Comparison of ENCODE assay signal across 18 cellular contexts in genomic region chr11:96943970-96944369, GRCh38.
A peak's percentile ranks its signal among the peaks of the same experiment; 100 is the strongest.
DNase-seq lines count a peak whose midpoint lies in the region; ATAC-seq and TF ChIP-seq lines count a peak whose summit lies in the region.
"Had no signal": no experiment of that assay in that cellular context is flagged by ENCODE, and none has a peak within 500 bp of the region (broad histone marks: within the 10 kb centered on the region; RNA-seq: fewer than 3 reads in every experiment).

No MANE protein-coding gene starts in this region.

- no peaks in the 10 kb centered on the region for H3K36me3 Mint-ChIP-seq in GM23338 (ENCODE audit: low read depth)
- H3K36me3 Mint-ChIP-seq: CD4-positive, CD25-positive, alpha-beta regulatory T cell had no signal

- H3K27me3 ChIP-seq in GM23338 (ENCODE audit: insufficient read depth) (no peaks in the 10 kb centered on the region), SK-N-SH (ENCODE audit: insufficient read depth) (no peaks in the 10 kb centered on the region), hepatocyte (no peaks in the 10 kb centered on the region), thyroid gland (no peaks in the 10 kb centered on the region), H7 (ENCODE audit: control insufficient read depth, insufficient read depth, low read length) (no peaks in the 10 kb centered on the region), Peyer's patch (no peaks in the 10 kb centered on the region)
- H3K27me3 ChIP-seq: SJSA1 had no signal

- H3K9me3 Mint-ChIP-seq in GM23338, result no peaks in the 10 kb centered on the region

- no peak overlapping the region for H3K4me3 Mint-ChIP-seq in GM23338
- H3K4me3 Mint-ChIP-seq: CD4-positive, CD25-positive, alpha-beta regulatory T cell had no signal

- H3K79me2 ChIP-seq in GM23338 (replicated peaks; ENCODE audit: insufficient read depth) (no peaks in the 10 kb centered on the region), SK-N-SH (ENCODE audit: insufficient read depth) (no peaks in the 10 kb centered on the region), hepatocyte (no peaks in the 10 kb centered on the region)

- H3K27ac ChIP-seq in C4-2B (no peak overlapping the region), GM23338 (ENCODE audit: low read depth) (no peak overlapping the region), SK-N-SH (ENCODE audit: low read depth in 2 of 2, low read length in 1 of 2) (no peak overlapping the region), hepatocyte (no peak overlapping the region), thyroid gland (no peak overlapping the region), Peyer's patch (no peak overlapping the region)
- H3K27ac ChIP-seq: SJSA1 had no signal

- H3K4me3 ChIP-seq in GM23338, result no peak overlapping the region
- no peak overlapping the region for H3K4me3 ChIP-seq in SK-N-SH (ENCODE audit: low read depth in 2 of 2, low read length in 1 of 2)
- H3K4me3 ChIP-seq in hepatocyte, result no peak overlapping the region
- no peak overlapping the region for H3K4me3 ChIP-seq in thyroid gland (replicated peaks in 1 of 3)
- H3K4me3 ChIP-seq in H7 (ENCODE audit: insufficient read depth, low read depth, low read length), result no peak overlapping the region
- no peak overlapping the region for H3K4me3 ChIP-seq in Peyer's patch
- H3K4me3 ChIP-seq: SJSA1 had no signal

- no peaks in the 10 kb centered on the region for H3K4me1 Mint-ChIP-seq in GM23338
- H3K4me1 Mint-ChIP-seq: CD4-positive, CD25-positive, alpha-beta regulatory T cell had no signal

- H3K27me3 Mint-ChIP-seq in GM23338 (ENCODE audit: insufficient read depth, low read depth, poor library complexity), result peaks cover 1% of the 10 kb centered on the region
- H3K27me3 Mint-ChIP-seq: CD4-positive, CD25-positive, alpha-beta regulatory T cell had no signal

- intact Hi-C loops in thyroid gland (cut with DNase I), result no loop called here

- POLR2A ChIA-PET in SK-N-SH (lab: Yijun Ruan, JAX), result no interaction called here

- no peak for TF ChIP-seq RAD21 in SK-N-SH (IDR thresholded peaks at IDR 0.05; ENCODE audit: low read length)

- H3F3A ChIP-seq in GM23338 (replicated peaks; ENCODE audit: low read depth), result no peaks in the 10 kb centered on the region
- H3F3A ChIP-seq in SK-N-SH (replicated peaks; ENCODE audit: insufficient read depth), result no peaks in the 10 kb centered on the region

- ATAC-seq in GM23338, result no peak
- ATAC-seq: HCT116 had no signal

- no peaks in the 10 kb centered on the region for H3K9me3 ChIP-seq in SK-N-SH
- no peaks in the 10 kb centered on the region for H3K9me3 ChIP-seq in hepatocyte (ENCODE audit: low read depth)
- no peaks in the 10 kb centered on the region for H3K9me3 ChIP-seq in thyroid gland
- H3K9me3 ChIP-seq in Peyer's patch, result no peaks in the 10 kb centered on the region
- H3K9me3 ChIP-seq: SJSA1 had no signal

- H3K4me1 ChIP-seq in GM23338 (ENCODE audit: insufficient read depth) (no peaks in the 10 kb centered on the region), SK-N-SH (ENCODE audit: control insufficient read depth in 1 of 2, insufficient read depth in 2 of 2, low read depth in 1 of 2, low read length in 1 of 2) (no peaks in the 10 kb centered on the region), hepatocyte (ENCODE audit: insufficient read depth) (no peaks in the 10 kb centered on the region), thyroid gland (no peaks in the 10 kb centered on the region), Peyer's patch (no peaks in the 10 kb centered on the region)
- H3K4me1 ChIP-seq: SJSA1 had no signal

- H3K9me2 ChIP-seq in GM23338 (ENCODE audit: insufficient read depth), result no peaks in the 10 kb centered on the region
- no peaks in the 10 kb centered on the region for H3K9me2 ChIP-seq in SK-N-SH
- no peaks in the 10 kb centered on the region for H3K9me2 ChIP-seq in hepatocyte (replicated peaks; ENCODE audit: insufficient read depth)

- 15% methylated on average over 1 of the region's 1 CpG for WGBS in SK-N-SH (ENCODE audit: low lambda C conversion rate)
- WGBS in hepatocyte (ENCODE audit: low lambda C conversion rate, missing lambda C conversion rate), result 73% methylated on average over 1 of the region's 1 CpG
- 66 to 89% methylated on average over 1 of the region's 1 CpG for WGBS in thyroid gland, 2 donors

- H3K9ac ChIP-seq in SK-N-SH, result no peak overlapping the region

- H3K36me3 ChIP-seq in GM23338 (ENCODE audit: insufficient read depth) (no peaks in the 10 kb centered on the region), SK-N-SH (replicated peaks in 1 of 2; ENCODE audit: control insufficient read depth in 1 of 2, insufficient read depth in 2 of 2, low read length in 1 of 2) (no peaks in the 10 kb centered on the region), hepatocyte (replicated peaks; ENCODE audit: insufficient read depth, low read depth) (no peaks in the 10 kb centered on the region), thyroid gland (no peaks in the 10 kb centered on the region), H7 (replicated peaks; ENCODE audit: control insufficient read depth, insufficient read depth, low read length) (no peaks in the 10 kb centered on the region), Peyer's patch (no peaks in the 10 kb centered on the region)
- H3K36me3 ChIP-seq: SJSA1 had no signal

- TF ChIP-seq CTCF in C4-2B (conservative IDR thresholded peaks at IDR 0.05), result peak; percentile 25
- no peak for TF ChIP-seq CTCF in GM23338 (conservative IDR thresholded peaks at IDR 0.05; ENCODE audit: low read depth in 2 of 2)
- TF ChIP-seq CTCF in SK-N-SH (IDR thresholded peaks at IDR 0.05), result peak; percentile 37
- peak; percentile 12 for TF ChIP-seq CTCF in hepatocyte (IDR thresholded peaks at IDR 0.05; ENCODE audit: poor library complexity)
- TF ChIP-seq CTCF in thyroid gland (IDR thresholded peaks at IDR 0.05), result no peak
- no peak for TF ChIP-seq CTCF in Peyer's patch (IDR thresholded peaks at IDR 0.05)

- CTCF ChIA-PET in SK-N-SH (lab: Yijun Ruan, JAX), result no interaction called here

- no peak overlapping the region for H3K27ac Mint-ChIP-seq in GM23338
- H3K27ac Mint-ChIP-seq: CD4-positive, CD25-positive, alpha-beta regulatory T cell had no signal

- no peak for TF ChIP-seq POLR2A in thyroid gland (IDR thresholded peaks at IDR 0.05)
- TF ChIP-seq POLR2A in Peyer's patch (IDR thresholded peaks at IDR 0.05), result no peak

- DNase-seq in GM23338 (ENCODE audit: low spot score), result peak; percentile 3
- no peak for DNase-seq in SK-N-SH
- DNase-seq in hepatocyte (ENCODE audit: low spot score), result no peak
- no peak for DNase-seq in thyroid gland
- no peak for DNase-seq in H7
- DNase-seq in Peyer's patch, result no peak
- no peak for DNase-seq in MV-4-11 (lab: John Stamatoyannopoulos, UW)
- DNase-seq: CD4-positive, CD25-positive, alpha-beta regulatory T cell; KG1; NCI-H1092; NCI-H146; NCI-H2081; NCI-H69; NK-92 treated with Interleukin-12 subunit alpha and Interleukin-12 subunit beta, amount 100 ng/mL, for 24 hours; T-helper 1 cell had no signal

- no peak for TF ChIP-seq EP300 in SK-N-SH (IDR thresholded peaks at IDR 0.05; ENCODE audit: borderline replicate concordance in 1 of 2, low read depth in 1 of 2, low read length in 1 of 2)

- no peaks in the 10 kb centered on the region for H4K20me1 ChIP-seq in GM23338 (replicated peaks; ENCODE audit: insufficient read depth)
- no peaks in the 10 kb centered on the region for H4K20me1 ChIP-seq in SK-N-SH (ENCODE audit: insufficient read depth)
- no peaks in the 10 kb centered on the region for H4K20me1 ChIP-seq in hepatocyte (ENCODE audit: insufficient read depth, poor library complexity, severe bottlenecking)

- H2AFZ ChIP-seq in GM23338 (no peak overlapping the region), SK-N-SH (ENCODE audit: low read depth) (no peak overlapping the region), hepatocyte (no peak overlapping the region)

- H3K4me2 ChIP-seq in GM23338 (no peak overlapping the region), SK-N-SH (no peak overlapping the region), hepatocyte (no peak overlapping the region)

TF ChIP-seq in GM23338, 12 proteins besides CTCF, POLR2A, EP300 and RAD21 (continues in another document):
- no peak for TF ChIP-seq EZH2phosphoT487 (IDR thresholded peaks at IDR 0.05; ENCODE audit: unreplicated experiment)
- no peak for TF ChIP-seq NANOG (IDR thresholded peaks at IDR 0.05; ENCODE audit: borderline replicate concordance)

TF ChIP-seq in SK-N-SH, 30 proteins besides CTCF, POLR2A, EP300 and RAD21 (continues in another document):
- TF ChIP-seq ZBTB33 (IDR thresholded peaks at IDR 0.05; ENCODE audit: borderline replicate concordance, low read depth), result no peak

Comparison
In these comparisons a context has a peak if more than half of its experiments do, and no peak if none do; other contexts are left out.
1. CTCF ChIP-seq: peak in C4-2B (single experiment), SK-N-SH (single experiment) and hepatocyte (single experiment); none in GM23338 (0 of 2), thyroid gland (0 of 6) and Peyer's patch (0 of 6).